ENCODE assay signal across 11 cellular contexts in the genomic region with DNA sequence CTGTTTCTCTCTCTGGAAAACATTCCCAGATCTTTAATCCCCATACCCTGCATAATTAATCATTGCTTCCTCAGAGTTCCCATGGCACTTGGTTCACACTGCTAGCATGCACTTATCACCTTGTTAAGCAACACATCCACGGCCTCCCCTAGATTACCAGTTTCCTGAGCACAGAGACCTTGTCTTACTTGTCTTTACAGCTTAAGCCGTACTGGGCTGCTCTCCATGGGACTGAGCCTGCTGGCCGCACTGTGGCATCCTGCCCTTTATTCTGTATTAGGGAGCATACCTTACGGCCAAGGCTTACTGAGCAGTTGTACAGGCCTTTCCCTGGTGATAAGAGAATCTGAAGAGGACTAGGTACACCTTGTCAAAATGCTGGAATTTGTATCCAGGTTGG.
DNase-seq lines count a peak whose midpoint lies in the region; ATAC-seq, FAIRE-seq and TF ChIP-seq lines count a peak whose summit lies in the region.
"Had no signal": no experiment of that assay in that cellular context is flagged by ENCODE, and none has a peak within 500 bp of the region (broad histone marks: within the 10 kb centered on the region; RNA-seq: fewer than 3 reads in every experiment).

No MANE protein-coding gene starts in this region.

- no peak overlapping the region; the same call in 1 of the 2 replicates for H3K27ac Mint-ChIP-seq in GM23338
- H3K27ac Mint-ChIP-seq in astrocyte (ENCODE audit: unreplicated experiment) = no peak overlapping the region
- H3K27ac Mint-ChIP-seq in H9 = no peak overlapping the region; a peak in 2 of 7 replicates
- H3K27ac Mint-ChIP-seq: nephron progenitor cell; T-helper 2 cell treated with Interferon-gamma antibody and Interleukin-4, amounts not matched to agents 5 μg/mL and 100 μg/mL, for 36 hours had no signal

- H3K9ac ChIP-seq in astrocyte (ENCODE audit: low read length) (peak overlapping the region; percentile 37), H9 (ENCODE audit: extremely low read depth, insufficient read length, low read length) (no peak overlapping the region)

- H3K9me3 Mint-ChIP-seq in GM23338 (no peaks in the 10 kb centered on the region), astrocyte (ENCODE audit: unreplicated experiment) (no peaks in the 10 kb centered on the region), H9 (peaks cover 0 to 2% of the 10 kb centered on the region in 2 experiments; a peak in 1 of 5 replicates)
- H3K9me3 Mint-ChIP-seq: nephron progenitor cell; T-helper 2 cell treated with Interferon-gamma antibody and Interleukin-4, amounts not matched to agents 5 μg/mL and 100 μg/mL, for 36 hours had no signal

- H2BK20ac ChIP-seq in H9 (ENCODE audit: low read depth, low read length, poor library complexity, severe bottlenecking) = no peak overlapping the region

- no peak overlapping the region for H3T11ph ChIP-seq in H9 (ENCODE audit: low read length)

- H3K27me3 Mint-ChIP-seq in GM23338 (ENCODE audit: insufficient read depth, low read depth, poor library complexity) (peaks cover 8% of the 10 kb centered on the region), astrocyte (ENCODE audit: low read depth, unreplicated experiment) (no peaks in the 10 kb centered on the region), H9 (ENCODE audit: low read depth) (peaks cover 3% of the 10 kb centered on the region)

- H3K14ac ChIP-seq in H9 (ENCODE audit: insufficient read depth, low read length) = no peak overlapping the region

- H3K36me3 ChIP-seq in GM23338 (ENCODE audit: insufficient read depth) (no peaks in the 10 kb centered on the region), astrocyte (ENCODE audit: insufficient read depth, low read length) (no peaks in the 10 kb centered on the region), H7 (replicated peaks; ENCODE audit: control insufficient read depth, insufficient read depth, low read length) (no peaks in the 10 kb centered on the region)

- H3K4me3 Mint-ChIP-seq in GM23338 (no peak overlapping the region), astrocyte (ENCODE audit: unreplicated experiment) (no peak overlapping the region), H9 (no peak overlapping the region; a peak in 1 of 5 replicates)
- H3K4me3 Mint-ChIP-seq: nephron progenitor cell; T-helper 2 cell treated with Interferon-gamma antibody and Interleukin-4, amounts not matched to agents 5 μg/mL and 100 μg/mL, for 36 hours had no signal

- H3F3A ChIP-seq in GM23338 (replicated peaks; ENCODE audit: low read depth) = peaks cover 6% of the 10 kb centered on the region; the same call in 1 of the 2 replicates

- H4K8ac ChIP-seq in H9 (replicated peaks; ENCODE audit: insufficient read length, low read depth, low read length) = no peak overlapping the region

- H3K9me2 ChIP-seq in GM23338 (ENCODE audit: insufficient read depth) = no peaks in the 10 kb centered on the region

- H3K4me3 ChIP-seq in GM23338 = no peak overlapping the region
- no peak overlapping the region for H3K4me3 ChIP-seq in astrocyte (ENCODE audit: insufficient read depth, low read depth, low read length)
- H3K4me3 ChIP-seq in H7 (ENCODE audit: insufficient read depth, low read depth, low read length) = no peak overlapping the region

- H2AK5ac ChIP-seq in H9 (ENCODE audit: insufficient read length, low read length) = no peak overlapping the region

- no peak overlapping the region for H3K4ac ChIP-seq in H9 (ENCODE audit: low read depth, low read length)

- H2BK12ac ChIP-seq in H9 (ENCODE audit: insufficient read length, low read depth, low read length) = no peak overlapping the region

- no peaks in the 10 kb centered on the region for H4K20me1 ChIP-seq in GM23338 (replicated peaks; ENCODE audit: insufficient read depth)
- no peaks in the 10 kb centered on the region for H4K20me1 ChIP-seq in astrocyte (ENCODE audit: insufficient read depth, low read length)
- H4K20me1 ChIP-seq in H9 (ENCODE audit: control insufficient read depth, insufficient read depth, insufficient read length) = no peaks in the 10 kb centered on the region

- H3K9me3 ChIP-seq in astrocyte (ENCODE audit: insufficient read depth, low read depth, low read length) = no peaks in the 10 kb centered on the region
- no peaks in the 10 kb centered on the region for H3K9me3 ChIP-seq in H9 (ENCODE audit: control insufficient read depth, low read depth, low read length)

- no peak for TF ChIP-seq CTCF in GM23338 (conservative IDR thresholded peaks at IDR 0.05; ENCODE audit: low read depth in 2 of 2)
- TF ChIP-seq CTCF in astrocyte (IDR thresholded peaks at IDR 0.05; ENCODE audit: insufficient read depth, low read depth, low read length) = no peak
- no peak for TF ChIP-seq CTCF in H9 (conservative IDR thresholded peaks at IDR 0.05)

- no peaks in the 10 kb centered on the region for H3K23me2 ChIP-seq in H9 (ENCODE audit: insufficient read length, low read depth, low read length, poor library complexity, severe bottlenecking)

- no peaks in the 10 kb centered on the region for H3K27me3 ChIP-seq in GM23338 (ENCODE audit: insufficient read depth)
- no peaks in the 10 kb centered on the region for H3K27me3 ChIP-seq in astrocyte (ENCODE audit: insufficient read depth, low read length)
- H3K27me3 ChIP-seq in H9 (ENCODE audit: insufficient read depth, low read length) = no peaks in the 10 kb centered on the region
- no peaks in the 10 kb centered on the region for H3K27me3 ChIP-seq in H7 (ENCODE audit: control insufficient read depth, insufficient read depth, low read length)

- H2BK5ac ChIP-seq in H9 (ENCODE audit: insufficient read length, low read length) = no peak overlapping the region

- H3K27ac ChIP-seq in GM23338 (ENCODE audit: low read depth) (no peak overlapping the region), astrocyte (ENCODE audit: low read depth, low read length) (peak overlapping the region; percentile 71), H9 (ENCODE audit: insufficient read length, low read depth, low read length) (no peak overlapping the region)

- H3K79me2 ChIP-seq in GM23338 (replicated peaks; ENCODE audit: insufficient read depth) (no peaks in the 10 kb centered on the region), astrocyte (ENCODE audit: insufficient read depth, low read length) (no peaks in the 10 kb centered on the region), H9 (ENCODE audit: insufficient read depth, low read length) (no peaks in the 10 kb centered on the region)

- peak; percentile 11 for DNase-seq in GM23338 (ENCODE audit: low spot score)
- peak; percentile 47 for DNase-seq in astrocyte (ENCODE audit: low read depth)
- peak; percentile 60 for DNase-seq in Right ventricle myocardium superior
- no peak for DNase-seq in sciatic nerve (ENCODE audit: low spot score)
- DNase-seq in H9 = no peak
- DNase-seq in putamen (ENCODE audit: low spot score) = no peak
- DNase-seq in H7 = no peak
- DNase-seq: NCI-H2171 treated with DMSO at 0.1 percent for 48 hours, nephron progenitor cell had no signal

- no peak overlapping the region for H2BK15ac ChIP-seq in H9 (ENCODE audit: low read depth, low read length)

- no peak overlapping the region for H4K91ac ChIP-seq in H9 (ENCODE audit: insufficient read length, low read depth, low read length)

- H3K36me3 Mint-ChIP-seq in GM23338 (ENCODE audit: low read depth) (peaks cover 5% of the 10 kb centered on the region; the same call in 1 of the 3 replicates), astrocyte (ENCODE audit: low read depth, unreplicated experiment) (no peaks in the 10 kb centered on the region), H9 (ENCODE audit: insufficient read depth in 1 of 3, low read depth in 3 of 3) (peaks cover 0 to 3% (median 0%) of the 10 kb centered on the region in 3 experiments; a peak in 1 of 7 replicates)

- H2AFZ ChIP-seq in GM23338 (no peak overlapping the region; the same call in 1 of the 2 replicates), astrocyte (ENCODE audit: low read depth, low read length) (no peak overlapping the region), H9 (ENCODE audit: low read length) (no peak overlapping the region)

- H3K56ac ChIP-seq in H9 (ENCODE audit: insufficient read length, low read depth, low read length) = no peak overlapping the region

- H3K79me1 ChIP-seq in H9 (ENCODE audit: insufficient read depth, low read depth, low read length, poor library complexity, severe bottlenecking) = no peaks in the 10 kb centered on the region

- intact Hi-C loops in Right ventricle myocardium superior (cut with DNase I) = loop anchor here (5.0 to 10.0 kb wide), 2 partner anchors 79 to 187 kb away; a partner anchor contains a TSS
- intact Hi-C loops in sciatic nerve (cut with DNase I) = no loop called here

- 0 out of 2 replicates have a peak overlapping the region, but pooled peaks have one; percentile 23 for H3K4me2 ChIP-seq in GM23338
- peak overlapping the region; percentile 71 for H3K4me2 ChIP-seq in astrocyte (ENCODE audit: low read length)
- H3K4me2 ChIP-seq in H9 (ENCODE audit: insufficient read depth, insufficient read length, low read length) = no peak overlapping the region

- H3K4me1 ChIP-seq in GM23338 (ENCODE audit: insufficient read depth) (peaks cover 46% of the 10 kb centered on the region), astrocyte (ENCODE audit: insufficient read depth, low read length) (peaks cover 46% of the 10 kb centered on the region), H9 (ENCODE audit: insufficient read depth, low read length) (peaks cover 11% of the 10 kb centered on the region; the same call in 1 of the 2 replicates)

- H4K5ac ChIP-seq in H9 (ENCODE audit: insufficient read length, low read depth, low read length) = no peak overlapping the region

- no peak overlapping the region for H3K18ac ChIP-seq in H9 (ENCODE audit: insufficient read length, low read depth, low read length)

- H3K4me1 Mint-ChIP-seq in GM23338 (peaks cover 46% of the 10 kb centered on the region), astrocyte (ENCODE audit: low read depth, unreplicated experiment) (peaks cover 42% of the 10 kb centered on the region), H9 (peaks cover 44 to 47% of the 10 kb centered on the region in 2 experiments)

- no peak; the same call in 2 of the 3 replicates for ATAC-seq in GM23338
- ATAC-seq in Right ventricle myocardium superior (ENCODE audit: poor library complexity) = peak; percentile 75
- peak; percentile 16 for ATAC-seq in sciatic nerve
- ATAC-seq in HG03196 (IDR thresholded peaks at IDR 0.05; ENCODE audit: unreplicated experiment) = no peak

- H2BK120ac ChIP-seq in H9 (ENCODE audit: low read depth, low read length, poor library complexity, severe bottlenecking) = no peak overlapping the region

- no CpG with 5 or more reads among the region's 4 CpGs for WGBS in H9 (ENCODE audit: extremely low coverage, insufficient read length, low lambda C conversion rate)

- no peak for FAIRE-seq in astrocyte (lab: Jason Lieb, UNC)

- no peak overlapping the region for H3K23ac ChIP-seq in H9 (ENCODE audit: insufficient read length, low read depth, low read length)

Comparison
In these comparisons a context has a peak if more than half of its experiments do, and no peak if none do; other contexts are left out.
1. ATAC-seq: peak in Right ventricle myocardium superior (single experiment) and sciatic nerve (single experiment); none in GM23338 (single experiment) and HG03196 (single experiment).
2. DNase-seq: peak in GM23338 (single experiment), astrocyte (single experiment) and Right ventricle myocardium superior (single experiment); none in sciatic nerve (single experiment), H9 (single experiment), putamen (single experiment) and H7 (single experiment).